ENCODE assay signal across 27 cellular contexts in genomic region chr14:104830781-104831180, GRCh38.
"Had no signal": no experiment of that assay in that cellular context is flagged by ENCODE, and none has a peak within 500 bp of the region (broad histone marks: within the 10 kb centered on the region; RNA-seq: fewer than 3 reads in every experiment).

No MANE protein-coding gene starts in this region.

- H3K27ac Mint-ChIP-seq: activated CD4-positive, alpha-beta memory T cell treated with anti-CD3 and anti-CD28 coated beads for 36 hours; activated CD4-positive, alpha-beta T cell treated with anti-CD3 and anti-CD28 coated beads, Interleukin-2, amount 10 ng/mL, durations not matched to agents 7 days and 5 days; activated naive CD4-positive, alpha-beta T cell treated with anti-CD3 and anti-CD28 coated beads, Interleukin-2, amount 10 ng/mL, durations not matched to agents 7 days and 5 days; activated naive CD8-positive, alpha-beta T cell treated with anti-CD3 and anti-CD28 coated beads for 36 hours; T-helper 1 cell treated with Interleukin-12 subunit alpha and Interleukin-12 subunit beta and Interleukin-4 antibody, amounts not matched to agents 30 μg/mL and 1 μg/mL, for 36 hours; WTC11 had no signal

- DNase-seq: activated CD4-positive, alpha-beta memory T cell treated with anti-CD3 and anti-CD28 coated beads for 36 hours; activated CD4-positive, alpha-beta T cell treated with anti-CD3 and anti-CD28 coated beads, Interleukin-2, amount 10 ng/mL, durations not matched to agents 7 days and 5 days; activated CD4-positive, CD25-positive, alpha-beta regulatory T cell treated with anti-CD3 and anti-CD28 coated beads, Interleukin-2, amount 50 U/mL, for 72 hours; activated CD8-positive, alpha-beta memory T cell treated with anti-CD3 and anti-CD28 coated beads for 24 hours; activated gamma-delta T cell treated with Interleukin-2 at 50 U/mL for 16 hours; activated naive CD4-positive, alpha-beta T cell treated with anti-CD3 and anti-CD28 coated beads, Interleukin-2, amount 10 ng/mL, durations not matched to agents 7 days and 5 days; activated naive CD8-positive, alpha-beta T cell treated with anti-CD3 and anti-CD28 coated beads for 36 hours; activated T-cell treated with anti-CD3 and anti-CD28 coated beads, Interleukin-2, amount 50 U/mL, for 4 hours; brain microvascular endothelial cell; MG63; MV-4-11; NCI-H1092 treated with DMSO at 0.1 percent for 48 hours; NCI-H1417 treated with DMSO at 0.1 percent for 48 hours; NCI-H187 treated with DMSO at 0.1 percent for 48 hours; NCI-H2081 treated with DMSO at 0.1 percent for 48 hours; NCI-H2171; NCI-H2227 treated with DMSO at 0.1 percent for 48 hours; NCI-H446 treated with DMSO at 0.1 percent for 48 hours; NCI-H524 treated with DMSO at 0.1 percent for 48 hours; NCI-H82; NK-92 treated with Interleukin-12 subunit alpha and Interleukin-12 subunit beta, amount 100 ng/mL, for 24 hours; OCI-M1; Peyer's patch; SHP77 treated with DMSO at 0.1 percent for 48 hours had no signal

- H3K36me3 Mint-ChIP-seq: activated CD4-positive, alpha-beta memory T cell treated with anti-CD3 and anti-CD28 coated beads for 36 hours; activated naive CD4-positive, alpha-beta T cell treated with anti-CD3 and anti-CD28 coated beads, Interleukin-2, amount 10 ng/mL, durations not matched to agents 7 days and 5 days; activated naive CD8-positive, alpha-beta T cell treated with anti-CD3 and anti-CD28 coated beads for 36 hours; WTC11 had no signal

- H3K4me3 ChIP-seq: cardiac muscle cell, MG63, Peyer's patch had no signal

- H3K27me3 ChIP-seq: brain microvascular endothelial cell, MG63, Peyer's patch had no signal

- ATAC-seq: activated T-cell treated with anti-CD3 and anti-CD28 coated beads, Interleukin-2, amount 50 U/mL, for 4 hours; WTC11 had no signal

- H3K4me3 Mint-ChIP-seq: activated CD4-positive, alpha-beta memory T cell treated with anti-CD3 and anti-CD28 coated beads for 36 hours; activated CD4-positive, alpha-beta T cell treated with anti-CD3 and anti-CD28 coated beads, Interleukin-2, amount 10 ng/mL, durations not matched to agents 7 days and 5 days; activated naive CD4-positive, alpha-beta T cell treated with anti-CD3 and anti-CD28 coated beads, Interleukin-2, amount 10 ng/mL, durations not matched to agents 7 days and 5 days; activated naive CD8-positive, alpha-beta T cell treated with anti-CD3 and anti-CD28 coated beads for 36 hours; activated T-cell treated with anti-CD3 and anti-CD28 coated beads, Interleukin-2, amount 50 U/mL, for 4 hours; T-helper 1 cell treated with Interleukin-12 subunit alpha and Interleukin-12 subunit beta and Interleukin-4 antibody, amounts not matched to agents 30 μg/mL and 1 μg/mL, for 36 hours; WTC11 had no signal

- H3K9me3 Mint-ChIP-seq: activated CD4-positive, alpha-beta memory T cell treated with anti-CD3 and anti-CD28 coated beads for 36 hours; activated CD4-positive, alpha-beta T cell treated with anti-CD3 and anti-CD28 coated beads, Interleukin-2, amount 10 ng/mL, durations not matched to agents 7 days and 5 days; activated naive CD4-positive, alpha-beta T cell treated with anti-CD3 and anti-CD28 coated beads, Interleukin-2, amount 10 ng/mL, durations not matched to agents 7 days and 5 days; activated naive CD8-positive, alpha-beta T cell treated with anti-CD3 and anti-CD28 coated beads for 36 hours; activated T-cell treated with anti-CD3 and anti-CD28 coated beads, Interleukin-2, amount 50 U/mL, for 4 hours; T-helper 1 cell treated with Interleukin-12 subunit alpha and Interleukin-12 subunit beta and Interleukin-4 antibody, amounts not matched to agents 30 μg/mL and 1 μg/mL, for 36 hours had no signal

- H3K36me3 ChIP-seq: brain microvascular endothelial cell, cardiac muscle cell, MG63, Peyer's patch had no signal
